Comparison of ENCODE assay signal across 10 cellular contexts in genomic region chr7:101804642-101805401, GRCh38. TPM values are rescaled to one million over a fixed set of nuclear protein-coding genes. Genes with fewer than 3 reads are reported as not detected.
DNase-seq lines count a peak whose midpoint lies in the region; ATAC-seq and TF ChIP-seq lines count a peak whose summit lies in the region.
"Had no signal": no experiment of that assay in that cellular context is flagged by ENCODE, and none has a peak within 500 bp of the region (broad histone marks: within the 10 kb centered on the region; RNA-seq: fewer than 3 reads in every experiment).

No MANE protein-coding gene starts in this region.

- no peaks in the 10 kb centered on the region for H3K36me3 ChIP-seq in RWPE2 (ENCODE audit: low read depth)

- no peaks in the 10 kb centered on the region for H3K9me3 ChIP-seq in RWPE2 (ENCODE audit: severe bottlenecking)

- H3K4me1 ChIP-seq in RWPE2 (ENCODE audit: insufficient read depth, poor library complexity, severe bottlenecking): no peaks in the 10 kb centered on the region

- H3K9me3 Mint-ChIP-seq in activated naive CD8-positive, alpha-beta T cell (ENCODE audit: low read depth): no peaks in the 10 kb centered on the region
- no peaks in the 10 kb centered on the region for H3K9me3 Mint-ChIP-seq in activated naive CD8-positive, alpha-beta T cell treated with anti-CD3 and anti-CD28 coated beads, Interleukin-2, amount 50 U/mL, for 24 hours
- H3K9me3 Mint-ChIP-seq in type B pancreatic cell: no peaks in the 10 kb centered on the region
- H3K9me3 Mint-ChIP-seq: brain had no signal

- H3K27ac ChIP-seq in RWPE2 (ENCODE audit: poor library complexity, severe bottlenecking): no peak overlapping the region

- no peak overlapping the region for H3K27ac Mint-ChIP-seq in activated naive CD8-positive, alpha-beta T cell
- H3K27ac Mint-ChIP-seq in activated naive CD8-positive, alpha-beta T cell treated with anti-CD3 and anti-CD28 coated beads, Interleukin-2, amount 50 U/mL, for 24 hours: no peak overlapping the region
- H3K27ac Mint-ChIP-seq in type B pancreatic cell: no peak overlapping the region

- peaks cover 4% of the 10 kb centered on the region for H3K27me3 Mint-ChIP-seq in activated naive CD8-positive, alpha-beta T cell
- H3K27me3 Mint-ChIP-seq in activated naive CD8-positive, alpha-beta T cell treated with anti-CD3 and anti-CD28 coated beads, Interleukin-2, amount 50 U/mL, for 24 hours: peaks cover 13% of the 10 kb centered on the region
- H3K27me3 Mint-ChIP-seq in type B pancreatic cell: peaks cover 50% of the 10 kb centered on the region

- H3K4me3 ChIP-seq in RWPE2 (ENCODE audit: severe bottlenecking): no peak overlapping the region

- peak; percentile 29 for TF ChIP-seq CTCF in RWPE2 (IDR thresholded peaks at IDR 0.05; ENCODE audit: poor library complexity, severe bottlenecking)
- peak; percentile 58 for TF ChIP-seq CTCF in type B pancreatic cell (conservative IDR thresholded peaks at IDR 0.05)

- peak overlapping the region; percentile 59 for H3K4me3 Mint-ChIP-seq in activated naive CD8-positive, alpha-beta T cell
- no peak overlapping the region for H3K4me3 Mint-ChIP-seq in activated naive CD8-positive, alpha-beta T cell treated with anti-CD3 and anti-CD28 coated beads, Interleukin-2, amount 50 U/mL, for 24 hours
- H3K4me3 Mint-ChIP-seq in type B pancreatic cell: no peak overlapping the region

- H3K36me3 Mint-ChIP-seq in activated naive CD8-positive, alpha-beta T cell: no peaks in the 10 kb centered on the region
- no peaks in the 10 kb centered on the region for H3K36me3 Mint-ChIP-seq in activated naive CD8-positive, alpha-beta T cell treated with anti-CD3 and anti-CD28 coated beads, Interleukin-2, amount 50 U/mL, for 24 hours (ENCODE audit: low read depth)
- H3K36me3 Mint-ChIP-seq in type B pancreatic cell: no peaks in the 10 kb centered on the region
- H3K36me3 Mint-ChIP-seq: brain had no signal

- no peak for ATAC-seq in activated naive CD8-positive, alpha-beta T cell treated with anti-CD3 and anti-CD28 coated beads, Interleukin-2, amount 50 U/mL, for 24 hours
- peak; percentile 40; the same call in 1 of the 3 replicates for ATAC-seq in RWPE2 (ENCODE audit: low read depth)

- DNase-seq in activated naive CD8-positive, alpha-beta T cell treated with anti-CD3 and anti-CD28 coated beads, Interleukin-2, amount 50 U/mL, for 24 hours: no peak
- DNase-seq in RWPE2 (ENCODE audit: low spot score) (no peak), iPS DF 19.7 (ENCODE audit: low read depth, low spot score) (peak; percentile 65), type B pancreatic cell (ENCODE audit: extremely low spot score, unreplicated experiment) (no peak), NCI-H187 treated with DMSO at 0.1 percent for 48 hours (lab: John Stamatoyannopoulos, UW) (no peak), hypothalamus (lab: John Stamatoyannopoulos, UW) (no peak)
- no peak for DNase-seq in stimulated activated CD4-positive, alpha-beta T cell treated with anti-CD3 and anti-CD28 coated beads, Interleukin-2, amount 100 ng/mL, for 48 hours
- DNase-seq: GDM1 had no signal

- H3K27me3 ChIP-seq in RWPE2 (ENCODE audit: insufficient read depth, poor library complexity, severe bottlenecking): no peaks in the 10 kb centered on the region

- peaks cover 25% of the 10 kb centered on the region for H3K4me1 Mint-ChIP-seq in activated naive CD8-positive, alpha-beta T cell (ENCODE audit: low read depth)
- peaks cover 18% of the 10 kb centered on the region for H3K4me1 Mint-ChIP-seq in activated naive CD8-positive, alpha-beta T cell treated with anti-CD3 and anti-CD28 coated beads, Interleukin-2, amount 50 U/mL, for 24 hours
- peaks cover 11% of the 10 kb centered on the region for H3K4me1 Mint-ChIP-seq in type B pancreatic cell (ENCODE audit: unreplicated experiment)

RNA-seq across cellular contexts. Expression of gene CUX1, which starts 12.6 kb away (rescaled TPM):
- 76.4 and 79.2 TPM in 2 replicates for total RNA-seq in type B pancreatic cell (ENCODE audit: low replicate concordance)
